8 cellular contexts compared by ENCODE assay signal in the genomic region with DNA sequence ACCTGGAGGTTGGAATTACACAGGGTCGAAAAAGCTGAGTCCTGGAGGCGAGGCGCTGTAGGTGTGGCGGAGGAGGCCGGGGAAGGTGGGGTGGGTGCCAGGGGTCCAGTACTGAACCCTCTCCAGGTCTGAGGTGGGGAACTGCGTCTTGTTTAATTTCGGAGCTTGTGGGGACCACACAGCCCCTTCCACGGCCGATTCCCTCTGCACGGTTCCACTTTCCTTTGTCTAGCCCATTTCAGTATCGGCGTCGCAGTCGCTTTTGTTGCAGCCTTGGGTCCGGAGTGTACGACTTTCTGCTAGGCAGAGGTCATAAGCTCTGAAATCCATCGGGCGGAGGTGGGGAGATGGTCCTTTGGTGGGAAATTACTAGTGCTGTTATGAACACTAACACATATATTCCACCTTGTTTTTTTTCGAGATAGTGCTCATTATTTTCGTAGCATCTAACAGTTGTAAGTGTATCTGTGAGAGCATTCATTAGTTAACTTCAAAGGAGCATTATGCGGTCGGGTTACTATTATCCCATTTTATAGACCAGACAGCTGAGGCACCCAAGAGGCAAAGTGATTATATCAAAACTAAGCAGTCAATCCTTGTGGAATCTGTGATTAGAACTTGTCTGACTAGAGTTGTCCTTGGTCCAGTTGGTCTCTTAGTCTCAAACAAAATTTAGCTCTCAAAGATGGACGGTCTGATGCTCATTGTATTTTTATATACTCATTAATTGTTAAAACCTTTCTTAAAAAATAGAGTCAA. TPM values are rescaled to one million over a fixed set of nuclear protein-coding genes. Genes with fewer than 3 reads are reported as not detected.
DNase-seq lines count a peak whose midpoint lies in the region; ATAC-seq and TF ChIP-seq lines count a peak whose summit lies in the region.

No MANE protein-coding gene starts in this region.

- H3K27me3 Mint-ChIP-seq in GM23338 (ENCODE audit: insufficient read depth, low read depth, poor library complexity) (peaks cover 12% of the 10 kb centered on the region), activated B cell treated with CpG ODN at 0.5 μM for 24 hours (peaks cover 30% of the 10 kb centered on the region)

- H3K27ac ChIP-seq in GM23338 (ENCODE audit: low read depth) (no peak overlapping the region), right atrium auricular region (peak overlapping the region; percentile 91 to 94)

- DNase-seq in GM23338 (ENCODE audit: low spot score) (peak; percentile 52), activated B cell treated with CpG ODN at 0.5 μM for 24 hours (no peak), right atrium auricular region (ENCODE audit: low spot score) (no peak), sciatic nerve (ENCODE audit: low spot score) (no peak), NCI-H1436 (lab: John Stamatoyannopoulos, UW) (no peak), activated gamma-delta T cell (lab: John Stamatoyannopoulos, UW) (no peak), SKM-1 treated with dmso at 0.1 percent for 144 hours (lab: John Stamatoyannopoulos, UW; ENCODE audit: unreplicated experiment) (no peak), Kasumi-1 (lab: John Stamatoyannopoulos, UW) (no peak)

- peak overlapping the region; percentile 19; the same call in 1 of the 2 replicates for H3K27ac Mint-ChIP-seq in GM23338
- H3K27ac Mint-ChIP-seq in activated B cell treated with CpG ODN at 0.5 μM for 24 hours: no peak overlapping the region

- no peaks in the 10 kb centered on the region for H3K36me3 Mint-ChIP-seq in GM23338 (ENCODE audit: low read depth)
- no peaks in the 10 kb centered on the region for H3K36me3 Mint-ChIP-seq in activated B cell treated with CpG ODN at 0.5 μM for 24 hours (ENCODE audit: low read depth)

- H3K9me2 ChIP-seq in GM23338 (ENCODE audit: insufficient read depth): no peaks in the 10 kb centered on the region

- H3K4me3 Mint-ChIP-seq in GM23338 (peak overlapping the region; percentile 85), activated B cell treated with CpG ODN at 0.5 μM for 24 hours (peak overlapping the region; percentile 49)

- H3K9me3 Mint-ChIP-seq in GM23338 (no peaks in the 10 kb centered on the region), activated B cell treated with CpG ODN at 0.5 μM for 24 hours (peaks cover 5% of the 10 kb centered on the region)

- peaks cover 37% of the 10 kb centered on the region for H3K27me3 ChIP-seq in GM23338 (ENCODE audit: insufficient read depth)
- H3K27me3 ChIP-seq in right atrium auricular region: no peaks in the 10 kb centered on the region

- H3F3A ChIP-seq in GM23338 (replicated peaks; ENCODE audit: low read depth): no peaks in the 10 kb centered on the region

- H3K4me1 Mint-ChIP-seq in GM23338: peaks cover 4% of the 10 kb centered on the region; the same call in 2 of the 3 replicates
- H3K4me1 Mint-ChIP-seq in activated B cell treated with CpG ODN at 0.5 μM for 24 hours: peaks cover 13% of the 10 kb centered on the region

- H2AFZ ChIP-seq in GM23338: peak overlapping the region; percentile 95

- H3K79me2 ChIP-seq in GM23338 (replicated peaks; ENCODE audit: insufficient read depth): no peaks in the 10 kb centered on the region

- peak overlapping the region; percentile 91 for H3K4me2 ChIP-seq in GM23338

- peak overlapping the region; percentile 77 for H3K4me3 ChIP-seq in GM23338
- peak overlapping the region; percentile 84 for H3K4me3 ChIP-seq in right atrium auricular region

- H3K4me1 ChIP-seq in GM23338 (ENCODE audit: insufficient read depth) (no peaks in the 10 kb centered on the region), right atrium auricular region (peaks cover 0 to 34% of the 10 kb centered on the region in 2 donors)

- POLR2A ChIA-PET in activated B cell treated with CpG ODN at 0.5 μM for 24 hours (lab: Charles Lee): no interaction called here

- H3K36me3 ChIP-seq in GM23338 (ENCODE audit: insufficient read depth) (no peaks in the 10 kb centered on the region), right atrium auricular region (no peaks in the 10 kb centered on the region)

- intact Hi-C loops in activated B cell treated with CpG ODN at 0.5 μM for 24 hours (cut with micrococcal nuclease) (no loop called here), sciatic nerve (cut with DNase I) (no loop called here)

- ATAC-seq in GM23338: peak; percentile 27
- no peak for ATAC-seq in activated B cell treated with CpG ODN at 0.5 μM for 24 hours (ENCODE audit: low read depth)
- ATAC-seq in sciatic nerve: peak; percentile 59

- CTCF ChIA-PET in activated B cell treated with CpG ODN at 0.5 μM for 24 hours (lab: Charles Lee): no interaction called here

- TF ChIP-seq CTCF in GM23338 (conservative IDR thresholded peaks at IDR 0.05; ENCODE audit: low read depth in 2 of 2) (no peak), activated B cell treated with CpG ODN at 0.5 μM for 24 hours (IDR thresholded peaks at IDR 0.05) (no peak), right atrium auricular region (IDR thresholded peaks at IDR 0.05) (no peak)

- H4K20me1 ChIP-seq in GM23338 (replicated peaks; ENCODE audit: insufficient read depth): no peaks in the 10 kb centered on the region

- no peaks in the 10 kb centered on the region for H3K9me3 ChIP-seq in right atrium auricular region

TF ChIP-seq in GM23338, 12 proteins besides CTCF, POLR2A, EP300 and RAD21 (continues in another document):
- TF ChIP-seq EZH2 (IDR thresholded peaks at IDR 0.05; ENCODE audit: low read depth, unreplicated experiment): no peak
- TF ChIP-seq ZNF114 (CRISPR knock-in tag; IDR thresholded peaks at IDR 0.05): no peak
- no peak for TF ChIP-seq CREB1 (CRISPR knock-in tag; IDR thresholded peaks at IDR 0.05; ENCODE audit: low read depth)
- TF ChIP-seq JUNB (IDR thresholded peaks at IDR 0.05; ENCODE audit: unreplicated experiment): no peak
- TF ChIP-seq POLR2AphosphoS5 (IDR thresholded peaks at IDR 0.05; ENCODE audit: low read depth): no peak
- TF ChIP-seq, protein P1, sequence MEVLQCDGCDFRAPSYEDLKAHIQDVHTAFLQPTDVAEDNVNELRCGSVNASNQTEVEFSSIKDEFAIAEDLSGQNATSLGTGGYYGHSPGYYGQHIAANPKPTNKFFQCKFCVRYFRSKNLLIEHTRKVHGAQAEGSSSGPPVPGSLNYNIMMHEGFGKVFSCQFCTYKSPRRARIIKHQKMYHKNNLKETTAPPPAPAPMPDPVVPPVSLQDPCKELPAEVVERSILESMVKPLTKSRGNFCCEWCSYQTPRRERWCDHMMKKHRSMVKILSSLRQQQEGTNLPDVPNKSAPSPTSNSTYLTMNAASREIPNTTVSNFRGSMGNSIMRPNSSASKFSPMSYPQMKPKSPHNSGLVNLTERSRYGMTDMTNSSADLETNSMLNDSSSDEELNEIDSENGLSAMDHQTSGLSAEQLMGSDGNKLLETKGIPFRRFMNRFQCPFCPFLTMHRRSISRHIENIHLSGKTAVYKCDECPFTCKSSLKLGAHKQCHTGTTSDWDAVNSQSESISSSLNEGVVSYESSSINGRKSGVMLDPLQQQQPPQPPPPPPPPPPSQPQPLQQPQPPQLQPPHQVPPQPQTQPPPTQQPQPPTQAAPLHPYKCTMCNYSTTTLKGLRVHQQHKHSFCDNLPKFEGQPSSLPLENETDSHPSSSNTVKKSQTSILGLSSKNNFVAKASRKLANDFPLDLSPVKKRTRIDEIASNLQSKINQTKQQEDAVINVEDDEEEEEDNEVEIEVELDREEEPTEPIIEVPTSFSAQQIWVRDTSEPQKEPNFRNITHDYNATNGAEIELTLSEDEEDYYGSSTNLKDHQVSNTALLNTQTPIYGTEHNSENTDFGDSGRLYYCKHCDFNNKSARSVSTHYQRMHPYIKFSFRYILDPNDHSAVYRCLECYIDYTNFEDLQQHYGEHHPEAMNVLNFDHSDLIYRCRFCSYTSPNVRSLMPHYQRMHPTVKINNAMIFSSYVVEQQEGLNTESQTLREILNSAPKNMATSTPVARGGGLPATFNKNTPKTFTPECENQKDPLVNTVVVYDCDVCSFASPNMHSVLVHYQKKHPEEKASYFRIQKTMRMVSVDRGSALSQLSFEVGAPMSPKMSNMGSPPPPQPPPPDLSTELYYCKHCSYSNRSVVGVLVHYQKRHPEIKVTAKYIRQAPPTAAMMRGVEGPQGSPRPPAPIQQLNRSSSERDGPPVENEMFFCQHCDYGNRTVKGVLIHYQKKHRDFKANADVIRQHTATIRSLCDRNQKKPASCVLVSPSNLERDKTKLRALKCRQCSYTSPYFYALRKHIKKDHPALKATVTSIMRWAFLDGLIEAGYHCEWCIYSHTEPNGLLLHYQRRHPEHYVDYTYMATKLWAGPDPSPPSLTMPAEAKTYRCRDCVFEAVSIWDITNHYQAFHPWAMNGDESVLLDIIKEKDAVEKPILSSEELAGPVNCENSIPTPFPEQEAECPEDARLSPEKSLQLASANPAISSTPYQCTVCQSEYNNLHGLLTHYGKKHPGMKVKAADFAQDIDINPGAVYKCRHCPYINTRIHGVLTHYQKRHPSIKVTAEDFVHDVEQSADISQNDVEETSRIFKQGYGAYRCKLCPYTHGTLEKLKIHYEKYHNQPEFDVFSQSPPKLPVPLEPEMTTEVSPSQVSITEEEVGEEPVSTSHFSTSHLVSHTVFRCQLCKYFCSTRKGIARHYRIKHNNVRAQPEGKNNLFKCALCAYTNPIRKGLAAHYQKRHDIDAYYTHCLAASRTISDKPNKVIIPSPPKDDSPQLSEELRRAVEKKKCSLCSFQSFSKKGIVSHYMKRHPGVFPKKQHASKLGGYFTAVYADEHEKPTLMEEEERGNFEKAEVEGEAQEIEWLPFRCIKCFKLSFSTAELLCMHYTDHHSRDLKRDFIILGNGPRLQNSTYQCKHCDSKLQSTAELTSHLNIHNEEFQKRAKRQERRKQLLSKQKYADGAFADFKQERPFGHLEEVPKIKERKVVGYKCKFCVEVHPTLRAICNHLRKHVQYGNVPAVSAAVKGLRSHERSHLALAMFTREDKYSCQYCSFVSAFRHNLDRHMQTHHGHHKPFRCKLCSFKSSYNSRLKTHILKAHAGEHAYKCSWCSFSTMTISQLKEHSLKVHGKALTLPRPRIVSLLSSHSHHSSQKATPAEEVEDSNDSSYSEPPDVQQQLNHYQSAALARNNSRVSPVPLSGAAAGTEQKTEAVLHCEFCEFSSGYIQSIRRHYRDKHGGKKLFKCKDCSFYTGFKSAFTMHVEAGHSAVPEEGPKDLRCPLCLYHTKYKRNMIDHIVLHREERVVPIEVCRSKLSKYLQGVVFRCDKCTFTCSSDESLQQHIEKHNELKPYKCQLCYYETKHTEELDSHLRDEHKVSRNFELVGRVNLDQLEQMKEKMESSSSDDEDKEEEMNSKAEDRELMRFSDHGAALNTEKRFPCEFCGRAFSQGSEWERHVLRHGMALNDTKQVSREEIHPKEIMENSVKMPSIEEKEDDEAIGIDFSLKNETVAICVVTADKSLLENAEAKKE (CRISPR knock-in tag; IDR thresholded peaks at IDR 0.05): no peak
- TF ChIP-seq STAT1 (IDR thresholded peaks at IDR 0.05; ENCODE audit: unreplicated experiment): no peak
- TF ChIP-seq ZNF331 (CRISPR knock-in tag; IDR thresholded peaks at IDR 0.05; ENCODE audit: low read depth): no peak
- TF ChIP-seq NANOG (IDR thresholded peaks at IDR 0.05; ENCODE audit: borderline replicate concordance): no peak

RNA-seq across cellular contexts. Expression of a gene that starts 0.7 kb away (rescaled TPM):
- total RNA-seq in GM23338 (2014; rRNA removed; shearing (Covaris generic)): 4.2 TPM in 2 replicates
- 1.4 and 2.0 TPM in 2 replicates for polyA plus RNA-seq in GM23338 (2016; fragmentation: Nextera tagmentation; extraction: Ambion mirVana)
- not detected in 2 replicates for total RNA-seq in activated B cell treated with CpG ODN at 0.5 μM for 24 hours
- total RNA-seq in right atrium auricular region: 10 to 100 TPM; 17.8 to 21.1 TPM
- 16.4 TPM for total RNA-seq in sciatic nerve
